ENCODE assay signal across 1 cellular context in the genomic region with DNA sequence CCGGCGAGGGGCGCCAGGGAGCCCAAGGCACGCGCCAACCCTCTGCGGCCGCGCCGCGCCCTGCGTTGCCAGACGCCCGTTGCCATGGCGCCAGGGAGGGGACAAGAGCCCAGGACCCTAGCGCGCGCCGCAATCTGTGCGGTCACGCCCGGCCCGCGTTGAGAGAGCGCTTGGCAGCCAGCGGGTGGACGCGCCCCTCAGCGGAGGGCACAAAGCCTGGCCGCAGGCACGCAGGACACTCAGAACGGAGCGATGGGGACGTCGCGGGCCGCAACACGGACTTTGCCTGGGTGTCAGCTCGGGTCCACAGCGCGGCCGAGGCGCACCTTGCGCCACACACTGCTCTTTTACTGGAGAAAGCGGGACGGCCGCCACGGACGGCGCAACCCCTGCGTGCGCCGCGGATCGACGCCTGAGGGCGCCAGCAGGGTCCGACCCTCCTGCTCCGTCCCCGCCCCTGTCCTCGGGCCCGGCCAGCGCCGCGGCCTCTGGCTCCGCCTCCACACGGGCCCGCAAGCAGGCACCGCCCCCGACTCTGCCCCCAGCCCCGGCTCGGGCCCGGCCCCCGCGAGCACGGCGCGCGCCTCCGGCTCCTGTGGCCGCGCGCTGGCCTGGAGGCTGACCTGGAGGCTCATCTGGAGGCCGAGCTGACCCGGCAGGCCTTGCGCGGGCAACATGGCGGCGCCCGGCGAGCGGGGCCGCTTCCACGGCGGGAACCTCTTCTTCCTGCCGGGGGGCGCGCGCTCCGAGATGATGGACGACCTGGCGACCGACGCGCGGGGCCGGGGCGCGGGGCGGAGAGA.
A peak's percentile ranks its signal among the peaks of the same experiment; 100 is the strongest.
TF ChIP-seq lines count a peak whose summit lies in the region.

A gene (plus strand): TSS at position 650 of the 803 bp plus-strand sequence. CDS start 26 bp downstream, at position 676.

TF ChIP-seq in K562, 482 proteins besides CTCF, POLR2A, EP300 and RAD21 (continued from another document and continues in another):
- TF ChIP-seq DACH1 (IDR thresholded peaks at IDR 0.05; ENCODE audit: partially characterized antibody) = no peak
- TF ChIP-seq CCNT2 (IDR thresholded peaks at IDR 0.05; ENCODE audit: borderline replicate concordance, extremely low read depth, insufficient read length, low read depth, low read length) = peak; percentile 92
- TF ChIP-seq ZFPM2 (CRISPR knock-in tag; IDR thresholded peaks at IDR 0.05) = no peak
- TF ChIP-seq HDAC2 (IDR thresholded peaks at IDR 0.05) = peak; percentile 64
- TF ChIP-seq TARDBP (IDR thresholded peaks at IDR 0.05) = no peak; the same call in none of the 2 replicates
- TF ChIP-seq RAD51 (IDR thresholded peaks at IDR 0.05; ENCODE audit: borderline replicate concordance, low read depth) = no peak
- TF ChIP-seq HOXB6 (CRISPR knock-in tag; IDR thresholded peaks at IDR 0.05; ENCODE audit: borderline replicate concordance) = no peak
- TF ChIP-seq SETDB1 (IDR thresholded peaks at IDR 0.05; ENCODE audit: low read length) = no peak
- TF ChIP-seq, protein P1, sequence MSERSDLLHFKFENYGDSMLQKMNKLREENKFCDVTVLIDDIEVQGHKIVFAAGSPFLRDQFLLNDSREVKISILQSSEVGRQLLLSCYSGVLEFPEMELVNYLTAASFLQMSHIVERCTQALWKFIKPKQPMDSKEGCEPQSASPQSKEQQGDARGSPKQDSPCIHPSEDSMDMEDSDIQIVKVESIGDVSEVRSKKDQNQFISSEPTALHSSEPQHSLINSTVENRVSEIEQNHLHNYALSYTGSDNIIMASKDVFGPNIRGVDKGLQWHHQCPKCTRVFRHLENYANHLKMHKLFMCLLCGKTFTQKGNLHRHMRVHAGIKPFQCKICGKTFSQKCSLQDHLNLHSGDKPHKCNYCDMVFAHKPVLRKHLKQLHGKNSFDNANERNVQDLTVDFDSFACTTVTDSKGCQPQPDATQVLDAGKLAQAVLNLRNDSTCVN (CRISPR knock-in tag; IDR thresholded peaks at IDR 0.05) = no peak
- no peak for TF ChIP-seq CHD4 (IDR thresholded peaks at IDR 0.05; ENCODE audit: insufficient read depth, insufficient replicate concordance, low read depth, low read length, poor library complexity, severe bottlenecking)
- no peak for TF ChIP-seq SLC30A9 (CRISPR knock-in tag; IDR thresholded peaks at IDR 0.05)
- TF ChIP-seq, protein P2, sequence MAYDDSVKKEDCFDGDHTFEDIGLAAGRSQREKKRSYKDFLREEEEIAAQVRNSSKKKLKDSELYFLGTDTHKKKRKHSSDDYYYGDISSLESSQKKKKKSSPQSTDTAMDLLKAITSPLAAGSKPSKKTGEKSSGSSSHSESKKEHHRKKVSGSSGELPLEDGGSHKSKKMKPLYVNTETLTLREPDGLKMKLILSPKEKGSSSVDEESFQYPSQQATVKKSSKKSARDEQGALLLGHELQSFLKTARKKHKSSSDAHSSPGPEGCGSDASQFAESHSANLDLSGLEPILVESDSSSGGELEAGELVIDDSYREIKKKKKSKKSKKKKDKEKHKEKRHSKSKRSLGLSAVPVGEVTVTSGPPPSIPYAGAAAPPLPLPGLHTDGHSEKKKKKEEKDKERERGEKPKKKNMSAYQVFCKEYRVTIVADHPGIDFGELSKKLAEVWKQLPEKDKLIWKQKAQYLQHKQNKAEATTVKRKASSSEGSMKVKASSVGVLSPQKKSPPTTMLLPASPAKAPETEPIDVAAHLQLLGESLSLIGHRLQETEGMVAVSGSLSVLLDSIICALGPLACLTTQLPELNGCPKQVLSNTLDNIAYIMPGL (CRISPR knock-in tag; IDR thresholded peaks at IDR 0.05) = peak; percentile 76; the same call in 1 of the 2 replicates
- no peak for TF ChIP-seq MYBL2 (IDR thresholded peaks at IDR 0.05; ENCODE audit: low read depth)
- no peak for TF ChIP-seq MYBL2 (CRISPR knock-in tag; IDR thresholded peaks at IDR 0.05; ENCODE audit: borderline replicate concordance)
- no peak for TF ChIP-seq ZNF23 (CRISPR knock-in tag; IDR thresholded peaks at IDR 0.05)
- no peak for TF ChIP-seq ILK (tag; IDR thresholded peaks at IDR 0.05; ENCODE audit: borderline replicate concordance, low read depth)
- no peak for TF ChIP-seq PTTG1 (tag; IDR thresholded peaks at IDR 0.05; ENCODE audit: low read depth)
- no peak for TF ChIP-seq ATF1 (CRISPR knock-in tag; IDR thresholded peaks at IDR 0.05)
- peak; percentile 74 for TF ChIP-seq ATF1 (tag; IDR thresholded peaks at IDR 0.05)
- peak; percentile 97 for TF ChIP-seq SIN3B (IDR thresholded peaks at IDR 0.05; ENCODE audit: low read depth)
- TF ChIP-seq, protein P3, sequence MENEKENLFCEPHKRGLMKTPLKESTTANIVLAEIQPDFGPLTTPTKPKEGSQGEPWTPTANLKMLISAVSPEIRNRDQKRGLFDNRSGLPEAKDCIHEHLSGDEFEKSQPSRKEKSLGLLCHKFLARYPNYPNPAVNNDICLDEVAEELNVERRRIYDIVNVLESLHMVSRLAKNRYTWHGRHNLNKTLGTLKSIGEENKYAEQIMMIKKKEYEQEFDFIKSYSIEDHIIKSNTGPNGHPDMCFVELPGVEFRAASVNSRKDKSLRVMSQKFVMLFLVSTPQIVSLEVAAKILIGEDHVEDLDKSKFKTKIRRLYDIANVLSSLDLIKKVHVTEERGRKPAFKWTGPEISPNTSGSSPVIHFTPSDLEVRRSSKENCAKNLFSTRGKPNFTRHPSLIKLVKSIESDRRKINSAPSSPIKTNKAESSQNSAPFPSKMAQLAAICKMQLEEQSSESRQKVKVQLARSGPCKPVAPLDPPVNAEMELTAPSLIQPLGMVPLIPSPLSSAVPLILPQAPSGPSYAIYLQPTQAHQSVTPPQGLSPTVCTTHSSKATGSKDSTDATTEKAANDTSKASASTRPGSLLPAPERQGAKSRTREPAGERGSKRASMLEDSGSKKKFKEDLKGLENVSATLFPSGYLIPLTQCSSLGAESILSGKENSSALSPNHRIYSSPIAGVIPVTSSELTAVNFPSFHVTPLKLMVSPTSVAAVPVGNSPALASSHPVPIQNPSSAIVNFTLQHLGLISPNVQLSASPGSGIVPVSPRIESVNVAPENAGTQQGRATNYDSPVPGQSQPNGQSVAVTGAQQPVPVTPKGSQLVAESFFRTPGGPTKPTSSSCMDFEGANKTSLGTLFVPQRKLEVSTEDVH (IDR thresholded peaks at IDR 0.05; ENCODE audit: low read depth, partially characterized antibody) = no peak
- TF ChIP-seq RBM15 (IDR thresholded peaks at IDR 0.05; ENCODE audit: insufficient read depth, low read length) = no peak
- no peak for TF ChIP-seq ZNF217 (CRISPR knock-in tag; IDR thresholded peaks at IDR 0.05)
- TF ChIP-seq RFX7 (CRISPR knock-in tag; IDR thresholded peaks at IDR 0.05) = no peak
- peak; percentile 98 for TF ChIP-seq PHF21A (IDR thresholded peaks at IDR 0.05; ENCODE audit: borderline replicate concordance, low read depth)
- TF ChIP-seq SIN3A (IDR thresholded peaks at IDR 0.05; ENCODE audit: borderline replicate concordance in 2 of 2, control insufficient read depth in 1 of 2, low read depth in 2 of 2, low read length in 2 of 2) = peak; percentile 58 to 68; a peak in 2 of 4 replicates
- no peak for TF ChIP-seq RHOXF2B (CRISPR knock-in tag; conservative IDR thresholded peaks at IDR 0.05)
- peak; percentile 59; the same call in 1 of the 2 replicates for TF ChIP-seq E2F3 (CRISPR knock-in tag; IDR thresholded peaks at IDR 0.05)
- TF ChIP-seq NR2C2 (CRISPR knock-in tag; IDR thresholded peaks at IDR 0.05) = peak; percentile 87
- peak; percentile 99 for TF ChIP-seq NR2C2 (tag; IDR thresholded peaks at IDR 0.05)
- peak; percentile 30; the same call in 1 of the 2 replicates for TF ChIP-seq SUPT5H (IDR thresholded peaks at IDR 0.05)
- TF ChIP-seq, protein P4, sequence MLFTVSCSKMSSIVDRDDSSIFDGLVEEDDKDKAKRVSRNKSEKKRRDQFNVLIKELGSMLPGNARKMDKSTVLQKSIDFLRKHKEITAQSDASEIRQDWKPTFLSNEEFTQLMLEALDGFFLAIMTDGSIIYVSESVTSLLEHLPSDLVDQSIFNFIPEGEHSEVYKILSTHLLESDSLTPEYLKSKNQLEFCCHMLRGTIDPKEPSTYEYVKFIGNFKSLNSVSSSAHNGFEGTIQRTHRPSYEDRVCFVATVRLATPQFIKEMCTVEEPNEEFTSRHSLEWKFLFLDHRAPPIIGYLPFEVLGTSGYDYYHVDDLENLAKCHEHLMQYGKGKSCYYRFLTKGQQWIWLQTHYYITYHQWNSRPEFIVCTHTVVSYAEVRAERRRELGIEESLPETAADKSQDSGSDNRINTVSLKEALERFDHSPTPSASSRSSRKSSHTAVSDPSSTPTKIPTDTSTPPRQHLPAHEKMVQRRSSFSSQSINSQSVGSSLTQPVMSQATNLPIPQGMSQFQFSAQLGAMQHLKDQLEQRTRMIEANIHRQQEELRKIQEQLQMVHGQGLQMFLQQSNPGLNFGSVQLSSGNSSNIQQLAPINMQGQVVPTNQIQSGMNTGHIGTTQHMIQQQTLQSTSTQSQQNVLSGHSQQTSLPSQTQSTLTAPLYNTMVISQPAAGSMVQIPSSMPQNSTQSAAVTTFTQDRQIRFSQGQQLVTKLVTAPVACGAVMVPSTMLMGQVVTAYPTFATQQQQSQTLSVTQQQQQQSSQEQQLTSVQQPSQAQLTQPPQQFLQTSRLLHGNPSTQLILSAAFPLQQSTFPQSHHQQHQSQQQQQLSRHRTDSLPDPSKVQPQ (CRISPR knock-in tag; IDR thresholded peaks at IDR 0.05; ENCODE audit: borderline replicate concordance) = no peak
- TF ChIP-seq, protein P5, sequence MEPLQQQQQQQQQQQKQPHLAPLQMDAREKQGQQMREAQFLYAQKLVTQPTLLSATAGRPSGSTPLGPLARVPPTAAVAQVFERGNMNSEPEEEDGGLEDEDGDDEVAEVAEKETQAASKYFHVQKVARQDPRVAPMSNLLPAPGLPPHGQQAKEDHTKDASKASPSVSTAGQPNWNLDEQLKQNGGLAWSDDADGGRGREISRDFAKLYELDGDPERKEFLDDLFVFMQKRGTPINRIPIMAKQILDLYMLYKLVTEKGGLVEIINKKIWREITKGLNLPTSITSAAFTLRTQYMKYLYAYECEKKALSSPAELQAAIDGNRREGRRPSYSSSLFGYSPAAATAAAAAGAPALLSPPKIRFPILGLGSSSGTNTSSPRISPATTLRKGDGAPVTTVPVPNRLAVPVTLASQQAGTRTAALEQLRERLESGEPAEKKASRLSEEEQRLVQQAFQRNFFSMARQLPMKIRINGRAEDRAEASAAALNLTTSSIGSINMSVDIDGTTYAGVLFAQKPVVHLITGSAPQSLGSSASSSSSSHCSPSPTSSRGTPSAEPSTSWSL (CRISPR knock-in tag; IDR thresholded peaks at IDR 0.05; ENCODE audit: borderline replicate concordance) = no peak; the same call in 1 of the 2 replicates
- no peak for TF ChIP-seq PRMT5 (CRISPR knock-in tag; IDR thresholded peaks at IDR 0.05)
- 0 out of 2 replicates have a peak, but pooled peaks have one; percentile 43 for TF ChIP-seq ZBTB17 (CRISPR knock-in tag; IDR thresholded peaks at IDR 0.05)
- peak in 1 of 2 experiments; percentile 82; a peak in 2 of 4 replicates for TF ChIP-seq HDAC1 (IDR thresholded peaks at IDR 0.05)
- peak; percentile 51 for TF ChIP-seq FUS (optimal IDR thresholded peaks at IDR 0.05; ENCODE audit: low read depth, low read length)
- no peak for TF ChIP-seq GTF2A2 (tag; IDR thresholded peaks at IDR 0.05)
- TF ChIP-seq, protein P6, sequence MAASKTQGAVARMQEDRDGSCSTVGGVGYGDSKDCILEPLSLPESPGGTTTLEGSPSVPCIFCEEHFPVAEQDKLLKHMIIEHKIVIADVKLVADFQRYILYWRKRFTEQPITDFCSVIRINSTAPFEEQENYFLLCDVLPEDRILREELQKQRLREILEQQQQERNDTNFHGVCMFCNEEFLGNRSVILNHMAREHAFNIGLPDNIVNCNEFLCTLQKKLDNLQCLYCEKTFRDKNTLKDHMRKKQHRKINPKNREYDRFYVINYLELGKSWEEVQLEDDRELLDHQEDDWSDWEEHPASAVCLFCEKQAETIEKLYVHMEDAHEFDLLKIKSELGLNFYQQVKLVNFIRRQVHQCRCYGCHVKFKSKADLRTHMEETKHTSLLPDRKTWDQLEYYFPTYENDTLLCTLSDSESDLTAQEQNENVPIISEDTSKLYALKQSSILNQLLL (CRISPR knock-in tag; IDR thresholded peaks at IDR 0.05; ENCODE audit: borderline replicate concordance) = no peak
- TF ChIP-seq ZNF253 (CRISPR knock-in tag; conservative IDR thresholded peaks at IDR 0.05) = no peak
- no peak for TF ChIP-seq ZNF3 (CRISPR knock-in tag; IDR thresholded peaks at IDR 0.05)
- TF ChIP-seq GATAD2B (IDR thresholded peaks at IDR 0.05; ENCODE audit: borderline replicate concordance) = peak; percentile 88
- TF ChIP-seq, protein P7, sequence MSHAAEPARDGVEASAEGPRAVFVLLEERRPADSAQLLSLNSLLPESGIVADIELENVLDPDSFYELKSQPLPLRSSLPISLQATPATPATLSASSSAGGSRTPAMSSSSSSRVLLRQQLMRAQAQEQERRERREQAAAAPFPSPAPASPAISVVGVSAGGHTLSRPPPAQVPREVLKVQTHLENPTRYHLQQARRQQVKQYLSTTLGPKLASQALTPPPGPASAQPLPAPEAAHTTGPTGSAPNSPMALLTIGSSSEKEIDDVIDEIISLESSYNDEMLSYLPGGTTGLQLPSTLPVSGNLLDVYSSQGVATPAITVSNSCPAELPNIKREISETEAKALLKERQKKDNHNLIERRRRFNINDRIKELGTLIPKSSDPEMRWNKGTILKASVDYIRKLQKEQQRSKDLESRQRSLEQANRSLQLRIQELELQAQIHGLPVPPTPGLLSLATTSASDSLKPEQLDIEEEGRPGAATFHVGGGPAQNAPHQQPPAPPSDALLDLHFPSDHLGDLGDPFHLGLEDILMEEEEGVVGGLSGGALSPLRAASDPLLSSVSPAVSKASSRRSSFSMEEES (CRISPR knock-in tag; IDR thresholded peaks at IDR 0.05) = no peak
- TF ChIP-seq, protein P8, sequence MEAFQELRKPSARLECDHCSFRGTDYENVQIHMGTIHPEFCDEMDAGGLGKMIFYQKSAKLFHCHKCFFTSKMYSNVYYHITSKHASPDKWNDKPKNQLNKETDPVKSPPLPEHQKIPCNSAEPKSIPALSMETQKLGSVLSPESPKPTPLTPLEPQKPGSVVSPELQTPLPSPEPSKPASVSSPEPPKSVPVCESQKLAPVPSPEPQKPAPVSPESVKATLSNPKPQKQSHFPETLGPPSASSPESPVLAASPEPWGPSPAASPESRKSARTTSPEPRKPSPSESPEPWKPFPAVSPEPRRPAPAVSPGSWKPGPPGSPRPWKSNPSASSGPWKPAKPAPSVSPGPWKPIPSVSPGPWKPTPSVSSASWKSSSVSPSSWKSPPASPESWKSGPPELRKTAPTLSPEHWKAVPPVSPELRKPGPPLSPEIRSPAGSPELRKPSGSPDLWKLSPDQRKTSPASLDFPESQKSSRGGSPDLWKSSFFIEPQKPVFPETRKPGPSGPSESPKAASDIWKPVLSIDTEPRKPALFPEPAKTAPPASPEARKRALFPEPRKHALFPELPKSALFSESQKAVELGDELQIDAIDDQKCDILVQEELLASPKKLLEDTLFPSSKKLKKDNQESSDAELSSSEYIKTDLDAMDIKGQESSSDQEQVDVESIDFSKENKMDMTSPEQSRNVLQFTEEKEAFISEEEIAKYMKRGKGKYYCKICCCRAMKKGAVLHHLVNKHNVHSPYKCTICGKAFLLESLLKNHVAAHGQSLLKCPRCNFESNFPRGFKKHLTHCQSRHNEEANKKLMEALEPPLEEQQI (IDR thresholded peaks at IDR 0.05) = no peak
- 0 out of 3 replicates have a peak, but pooled peaks of 1 of the 2 experiments have one; percentile 9 for TF ChIP-seq CBX3 (IDR thresholded peaks at IDR 0.05; ENCODE audit: borderline replicate concordance in 1 of 2, low read length in 2 of 2)
- TF ChIP-seq MTF1 (CRISPR knock-in tag; IDR thresholded peaks at IDR 0.05; ENCODE audit: borderline replicate concordance) = no peak
- TF ChIP-seq NEUROD1 (IDR thresholded peaks at IDR 0.05; ENCODE audit: borderline replicate concordance, low read depth, low read length, partially characterized antibody) = peak; percentile 41
- no peak for TF ChIP-seq ZNF696 (CRISPR knock-in tag; conservative IDR thresholded peaks at IDR 0.05)
- TF ChIP-seq SAP30 (IDR thresholded peaks at IDR 0.05; ENCODE audit: borderline replicate concordance, insufficient read depth, low read depth, low read length, poor library complexity, severe bottlenecking) = peak; percentile 69
